ENCODE assay signal across 22 cellular contexts in the genomic region with DNA sequence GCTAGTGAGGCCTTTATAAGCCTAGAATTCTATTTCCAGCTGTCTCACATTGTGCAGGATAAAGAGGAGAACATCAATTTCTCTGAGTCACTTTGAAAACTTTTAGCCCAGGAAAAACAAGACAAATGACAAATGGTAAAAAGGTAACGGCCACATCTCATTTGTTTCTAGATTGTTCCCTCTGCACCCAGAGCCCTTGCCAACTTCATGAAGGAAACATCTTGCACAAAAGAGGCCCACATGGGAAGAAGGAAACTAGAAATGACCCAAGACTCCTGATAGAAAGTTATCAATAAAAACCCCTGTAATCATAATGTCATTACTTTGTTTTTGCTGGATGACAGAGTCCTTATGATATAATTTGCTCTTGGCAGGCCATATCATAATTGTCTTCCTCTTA. TPM values are rescaled to one million over a fixed set of nuclear protein-coding genes. Genes with fewer than 3 reads are reported as not detected.
A peak's percentile ranks its signal among the peaks of the same experiment; 100 is the strongest.
DNase-seq lines count a peak whose midpoint lies in the region; ATAC-seq and TF ChIP-seq lines count a peak whose summit lies in the region.
"Had no signal": no experiment of that assay in that cellular context is flagged by ENCODE, and none has a peak within 500 bp of the region (broad histone marks: within the 10 kb centered on the region; RNA-seq: fewer than 3 reads in every experiment).

No MANE protein-coding gene starts in this region.

- H3K9ac ChIP-seq in skeletal muscle tissue (ENCODE audit: low read depth in 1 of 3, low read length in 3 of 3), result no peak overlapping the region
- H3K9ac ChIP-seq: BLaER1, parathyroid adenoma had no signal

- no peaks in the 10 kb centered on the region for H3K9me2 ChIP-seq in hepatocyte (replicated peaks; ENCODE audit: insufficient read depth)

- in situ Hi-C loops in G401 (cut with HindIII; ENCODE audit: low sequenced_read_pairs), result no loop called here

- no peaks in the 10 kb centered on the region for H4K20me1 ChIP-seq in hepatocyte (ENCODE audit: insufficient read depth, poor library complexity, severe bottlenecking)
- H4K20me1 ChIP-seq: BLaER1 had no signal

- H3K27ac ChIP-seq in right cardiac atrium (ENCODE audit: low read length), result peak overlapping the region; percentile 73
- H3K27ac ChIP-seq in hepatocyte, result peak overlapping the region; percentile 61
- H3K27ac ChIP-seq in skeletal muscle tissue (ENCODE audit: low read depth, low read length), result peak overlapping the region; percentile 60
- H3K27ac ChIP-seq: BLaER1, parathyroid adenoma had no signal

- no peak for DNase-seq in right cardiac atrium
- DNase-seq in cardiac septum (ENCODE audit: low spot score), result no peak
- DNase-seq in hepatocyte (ENCODE audit: low spot score), result no peak
- no peak for DNase-seq in G401 (ENCODE audit: low spot score)
- DNase-seq in GM19240 (ENCODE audit: insufficient read length, low spot score), result no peak
- DNase-seq in NOMO-1 treated with dmso at 0.1 percent for 144 hours (lab: John Stamatoyannopoulos, UW; ENCODE audit: unreplicated experiment), result no peak
- DNase-seq: activated naive CD4-positive, alpha-beta T cell treated with anti-CD3 and anti-CD28 coated beads, Interleukin-2, amount 50 U/mL, for 16 hours; activated T-cell treated with anti-CD3 and anti-CD28 coated beads, Interleukin-2, amount 50 U/mL, for 48 hours; anterior cingulate cortex; cerebellar nuclear complex; effector memory CD4-positive, alpha-beta T cell; head of caudate nucleus; naive thymus-derived CD4-positive, alpha-beta T cell; NCI-H2171; NCI-H526 treated with DMSO at 0.1 percent for 48 hours; stimulated activated CD4-positive, alpha-beta T cell treated with anti-CD3 and anti-CD28 coated beads, Interleukin-1b, Interleukin-23, amount 100 ng/mL, for 48 hours; stimulated activated naive B cell treated with anti-CD40 and anti-IgM and Interleukin-4, amounts not matched to agents 10 μg/mL and 1 μg/mL and 100 μg/mL, for 72 hours had no signal

- WGBS in right cardiac atrium, result 46% methylated on average over 1 of the region's 1 CpG
- WGBS in hepatocyte (ENCODE audit: low lambda C conversion rate, missing lambda C conversion rate), result 84% methylated on average over 1 of the region's 1 CpG

- H3K27me3 ChIP-seq in right cardiac atrium (ENCODE audit: control insufficient read depth, insufficient read depth) (no peaks in the 10 kb centered on the region), hepatocyte (peaks cover 18% of the 10 kb centered on the region), skeletal muscle tissue (ENCODE audit: control insufficient read depth in 3 of 3, insufficient read depth in 3 of 3, low read length in 3 of 3) (peaks cover 3 to 8% (median 4%) of the 10 kb centered on the region in 3 donors)

- ATAC-seq in right cardiac atrium, result no peak
- ATAC-seq in HG02571 (IDR thresholded peaks at IDR 0.05; ENCODE audit: unreplicated experiment), result no peak
- ATAC-seq: K562; naive thymus-derived CD4-positive, alpha-beta T cell; stimulated activated naive B cell treated with anti-CD40 and anti-IgM and Interleukin-4, amounts not matched to agents 10 μg/mL and 1 μg/mL and 100 μg/mL, for 72 hours had no signal

- TF ChIP-seq CTCF in hepatocyte (IDR thresholded peaks at IDR 0.05; ENCODE audit: poor library complexity), result no peak

- H2AFZ ChIP-seq in hepatocyte, result no peak overlapping the region
- H2AFZ ChIP-seq: parathyroid adenoma had no signal

- H3K4me3 ChIP-seq in right cardiac atrium (ENCODE audit: low read length), result no peak overlapping the region
- no peak overlapping the region for H3K4me3 ChIP-seq in hepatocyte
- H3K4me3 ChIP-seq in skeletal muscle tissue (ENCODE audit: low read length in 3 of 3), result no peak overlapping the region
- H3K4me3 ChIP-seq: BLaER1, K562 had no signal

- H3K4me1 ChIP-seq in right cardiac atrium (ENCODE audit: control insufficient read depth, insufficient read depth, low read length) (no peaks in the 10 kb centered on the region), hepatocyte (ENCODE audit: insufficient read depth) (no peaks in the 10 kb centered on the region), skeletal muscle tissue (ENCODE audit: control insufficient read depth in 3 of 3, insufficient read depth in 3 of 3, low read length in 3 of 3) (peaks cover 4 to 9% (median 8%) of the 10 kb centered on the region in 3 donors)
- H3K4me1 ChIP-seq: BLaER1, parathyroid adenoma had no signal

- H3K4me2 ChIP-seq in hepatocyte, result peak overlapping the region; percentile 18
- H3K4me2 ChIP-seq: BLaER1 had no signal

- no peaks in the 10 kb centered on the region for H3K79me2 ChIP-seq in hepatocyte
- H3K79me2 ChIP-seq: parathyroid adenoma had no signal

- intact Hi-C loops in right cardiac atrium (cut with DNase I) (loop anchor here in 1 of 4 donors (10.0 kb wide), 1 partner anchor 50 kb away; no protein-coding TSS in a partner anchor), cardiac septum (cut with DNase I) (no loop called here)

- no peaks in the 10 kb centered on the region for H3K36me3 ChIP-seq in hepatocyte (replicated peaks; ENCODE audit: insufficient read depth, low read depth)
- H3K36me3 ChIP-seq in skeletal muscle tissue (ENCODE audit: control insufficient read depth in 3 of 3, insufficient read depth in 3 of 3, low read length in 3 of 3), result no peaks in the 10 kb centered on the region
- H3K36me3 ChIP-seq: BLaER1 had no signal

- H3K9me3 ChIP-seq in right cardiac atrium (ENCODE audit: control insufficient read depth, low read length), result no peaks in the 10 kb centered on the region
- H3K9me3 ChIP-seq in hepatocyte (ENCODE audit: low read depth), result no peaks in the 10 kb centered on the region
- H3K9me3 ChIP-seq in skeletal muscle tissue (ENCODE audit: control insufficient read depth in 3 of 3, low read length in 3 of 3), result no peaks in the 10 kb centered on the region

RNA-seq across cellular contexts. Expression of a gene that starts 5.3 kb away (rescaled TPM):
- total RNA-seq in right cardiac atrium, result 10 to 100 TPM; 40.9 to 95.1 (median 54.3) TPM
- 23.2 TPM for polyA plus RNA-seq in right cardiac atrium
- 51.1 TPM for total RNA-seq in cardiac septum
- 70.4 and 78.0 TPM in 2 replicates for total RNA-seq in hepatocyte
- 24.9 and 35.7 TPM in 2 replicates for polyA plus RNA-seq in hepatocyte
- total RNA-seq in skeletal muscle tissue, result 109 TPM
- total RNA-seq in G401 (2014; rRNA removed; shearing (Covaris generic)), result 0.58 TPM in 1 of 2 replicates, not detected in the other
- polyA plus RNA-seq: naive thymus-derived CD4-positive, alpha-beta T cell had no signal

Comparison
In these comparisons a context has a peak if more than half of its experiments do, and no peak if none do; other contexts are left out.
1. RNA of a gene that starts 5.3 kb away (total RNA-seq): 109 TPM in skeletal muscle tissue (single experiment), 70.4 to 78.0 TPM in hepatocyte, 40.9 to 95.1 TPM in right cardiac atrium and 51.1 TPM in cardiac septum (single experiment); 0.58 TPM in G401; every median in the first group is over 10 times any median in the second.
2. Peak in every context shown above with its lines, with median percentiles within 50 percentile points of each other: H3K27ac ChIP-seq.